ENCODE assay signal across 14 cellular contexts in the genomic region with DNA sequence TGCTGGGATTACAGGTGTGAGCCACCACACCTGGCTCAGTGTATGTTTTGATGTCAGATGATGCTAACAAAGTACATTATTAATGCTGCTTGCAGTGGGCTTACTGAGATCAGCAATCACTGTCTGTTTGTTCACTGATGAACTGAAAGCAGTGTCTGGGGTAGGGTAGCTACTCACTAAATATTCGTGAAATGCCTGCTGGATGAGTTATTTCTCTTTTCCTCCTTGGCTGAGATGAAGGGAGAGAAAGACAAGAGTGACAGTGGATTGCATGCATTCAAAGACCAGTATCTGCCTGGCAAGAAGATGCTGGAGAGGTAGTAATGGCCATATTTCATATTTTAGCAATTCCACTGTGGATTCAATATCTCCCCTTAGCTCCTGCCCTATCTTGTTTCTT. TPM values are rescaled to one million over a fixed set of nuclear protein-coding genes. Genes with fewer than 3 reads are reported as not detected.
DNase-seq lines count a peak whose midpoint lies in the region; ATAC-seq and TF ChIP-seq lines count a peak whose summit lies in the region.
"Had no signal": no experiment of that assay in that cellular context is flagged by ENCODE, and none has a peak within 500 bp of the region (broad histone marks: within the 10 kb centered on the region; RNA-seq: fewer than 3 reads in every experiment).

No MANE protein-coding gene starts in this region.

- no peaks in the 10 kb centered on the region for H3K36me3 Mint-ChIP-seq in activated naive CD4-positive, alpha-beta T cell treated with anti-CD3 and anti-CD28 coated beads for 36 hours (ENCODE audit: low read depth)

- TF ChIP-seq EP300 in stomach (IDR thresholded peaks at IDR 0.05) (no peak), gastroesophageal sphincter (IDR thresholded peaks at IDR 0.05) (no peak)

- BruUV-seq in OCI-LY7 (replicated peaks; lab: Mats Ljungman, UMichigan) = no TSS peak

- H2AFZ ChIP-seq in OCI-LY7 (ENCODE audit: low read length) = peak overlapping the region; percentile 49; the same call in 1 of the 2 replicates

- peak overlapping the region; percentile 94 for H3K27ac ChIP-seq in OCI-LY7 (ENCODE audit: low read depth, low read length, poor library complexity, severe bottlenecking)
- peak overlapping the region; percentile 31 to 76 (median 70) for H3K27ac ChIP-seq in stomach
- H3K27ac ChIP-seq in substantia nigra (ENCODE audit: low read depth, low read length, poor library complexity, severe bottlenecking) = no peak overlapping the region
- H3K27ac ChIP-seq in gastroesophageal sphincter = no peak overlapping the region
- H3K27ac ChIP-seq: HL-60 had no signal

- H3K9me2 ChIP-seq in OCI-LY7 (ENCODE audit: insufficient read depth, low read length) = no peaks in the 10 kb centered on the region

- H4K20me1 ChIP-seq in OCI-LY7 (ENCODE audit: insufficient read depth, low read length) = no peaks in the 10 kb centered on the region

- peaks cover 12% of the 10 kb centered on the region; the same call in 1 of the 2 replicates for H3K9me3 ChIP-seq in OCI-LY7 (ENCODE audit: low read length)
- no peaks in the 10 kb centered on the region for H3K9me3 ChIP-seq in stomach
- no peaks in the 10 kb centered on the region for H3K9me3 ChIP-seq in gastroesophageal sphincter

- H3K4me2 ChIP-seq in OCI-LY7 (ENCODE audit: low read length) = peak overlapping the region; percentile 78

- H3K9me3 Mint-ChIP-seq in activated naive CD4-positive, alpha-beta T cell treated with anti-CD3 and anti-CD28 coated beads for 36 hours = peaks cover 7% of the 10 kb centered on the region

- H3K4me1 ChIP-seq in OCI-LY7 (ENCODE audit: insufficient read depth, low read length, poor library complexity, severe bottlenecking) = peaks cover 56% of the 10 kb centered on the region
- peaks cover 4 to 42% (median 15%) of the 10 kb centered on the region in 4 donors for H3K4me1 ChIP-seq in stomach
- peaks cover 0 to 25% (median 9%) of the 10 kb centered on the region in 3 donors for H3K4me1 ChIP-seq in gastroesophageal sphincter

- no peak overlapping the region for H3K4me3 Mint-ChIP-seq in activated naive CD4-positive, alpha-beta T cell treated with anti-CD3 and anti-CD28 coated beads for 36 hours
- H3K4me3 Mint-ChIP-seq: neural crest cell had no signal

- peaks cover 31% of the 10 kb centered on the region for H3K4me1 Mint-ChIP-seq in activated naive CD4-positive, alpha-beta T cell treated with anti-CD3 and anti-CD28 coated beads for 36 hours (ENCODE audit: low read depth)

- ATAC-seq in HG02610 (IDR thresholded peaks at IDR 0.05; ENCODE audit: unreplicated experiment) (peak; percentile 19), gastroesophageal sphincter (no peak)

- intact Hi-C loops in activated naive CD4-positive, alpha-beta T cell treated with anti-CD3 and anti-CD28 coated beads for 36 hours (cut with micrococcal nuclease) = loop anchor here (1.0 to 5.0 kb wide), 4 partner anchors 20 to 135 kb away; no protein-coding TSS in a partner anchor
- intact Hi-C loops in OCI-LY7 (cut with micrococcal nuclease; ENCODE audit: unreplicated experiment) = loop anchor here (2.0 kb wide), 1 partner anchor 84 kb away; no protein-coding TSS in a partner anchor
- intact Hi-C loops in stomach (cut with DNase I; ENCODE audit: low total_unique reads) = no loop called here

- TF ChIP-seq POLR2A in stomach (IDR thresholded peaks at IDR 0.05) (no peak), gastroesophageal sphincter (IDR thresholded peaks at IDR 0.05) (no peak)

- no peak for TF ChIP-seq CTCF in OCI-LY7 (conservative IDR thresholded peaks at IDR 0.05; ENCODE audit: low read length)
- TF ChIP-seq CTCF in stomach (IDR thresholded peaks at IDR 0.05) = no peak
- TF ChIP-seq CTCF in gastroesophageal sphincter (IDR thresholded peaks at IDR 0.05) = no peak

- no peaks in the 10 kb centered on the region; the same call in 1 of the 2 replicates for H3K36me3 ChIP-seq in OCI-LY7 (ENCODE audit: insufficient read depth, low read length)
- H3K36me3 ChIP-seq in stomach = no peaks in the 10 kb centered on the region
- H3K36me3 ChIP-seq in gastroesophageal sphincter = no peaks in the 10 kb centered on the region
- H3K36me3 ChIP-seq: heart left ventricle, MG63 had no signal

- H3K79me2 ChIP-seq in OCI-LY7 (ENCODE audit: insufficient read depth, low read depth, low read length) = no peaks in the 10 kb centered on the region

- 44 to 77% (median 67%) methylated on average over 1 of the region's 1 CpG for WGBS in stomach, 5 donors
- 100% methylated on average over 1 of the region's 1 CpG for WGBS in gastroesophageal sphincter (ENCODE audit: low coverage in 1 of 2), 2 donors

- H3K27me3 ChIP-seq in stomach (no peaks in the 10 kb centered on the region), gastroesophageal sphincter (no peaks in the 10 kb centered on the region)
- H3K27me3 ChIP-seq: heart left ventricle, MG63 had no signal

- POLR2A ChIA-PET in OCI-LY7 (lab: Charles Lee) = interaction anchor here (0.6 to 2.1 kb wide), 13 partner anchors 9 to 194 kb away, joined by 3 to 14 read pairs (median 3); no protein-coding TSS in a partner anchor

- H3K4me3 ChIP-seq in OCI-LY7 (ENCODE audit: low read depth, low read length, poor library complexity, severe bottlenecking) (peak overlapping the region; percentile 34), stomach (no peak overlapping the region), gastroesophageal sphincter (no peak overlapping the region)
- H3K4me3 ChIP-seq: heart left ventricle, MG63, skin epidermis had no signal

- H3K27ac Mint-ChIP-seq in activated naive CD4-positive, alpha-beta T cell treated with anti-CD3 and anti-CD28 coated beads for 36 hours = peak overlapping the region; percentile 64

- CTCF ChIA-PET in activated naive CD4-positive, alpha-beta T cell treated with anti-CD3 and anti-CD28 coated beads for 36 hours (lab: Charles Lee) = interaction anchor here (1.2 kb wide), 1 partner anchor 199 kb away, joined by 3 read pairs; no protein-coding TSS in a partner anchor
- CTCF ChIA-PET in OCI-LY7 (lab: Charles Lee; ENCODE audit: unreplicated experiment) = no interaction called here

- peak; percentile 5 for DNase-seq in activated naive CD4-positive, alpha-beta T cell treated with anti-CD3 and anti-CD28 coated beads for 36 hours
- no peak for DNase-seq in activated naive CD4-positive, alpha-beta T cell treated with Interleukin-2 at 50 U/mL for 16 hours
- DNase-seq in OCI-LY7 (ENCODE audit: low spot score) = no peak
- DNase-seq in stomach = no peak
- DNase-seq in DMS53 treated with DMSO at 0.1 percent for 48 hours (lab: John Stamatoyannopoulos, UW; ENCODE audit: unreplicated experiment) = no peak
- no peak for DNase-seq in substantia nigra (lab: John Stamatoyannopoulos, UW)
- DNase-seq: heart left ventricle, left cardiac atrium, MG63 had no signal

- no peaks in the 10 kb centered on the region for H3K27me3 Mint-ChIP-seq in activated naive CD4-positive, alpha-beta T cell treated with anti-CD3 and anti-CD28 coated beads for 36 hours (ENCODE audit: low read depth)

RNA-seq across cellular contexts. Expression of a gene that starts 32.3 kb away (rescaled TPM):
- 100 to 1,000 TPM; 105 to 129 TPM for total RNA-seq in activated naive CD4-positive, alpha-beta T cell treated with anti-CD3 and anti-CD28 coated beads for 36 hours
- total RNA-seq in OCI-LY7 (2014; rRNA removed; shearing (Covaris generic)) = 114 and 134 TPM in 2 replicates
- total RNA-seq in OCI-LY7 (2022) (398 and 422 TPM in 2 replicates), stomach (100 to 1,000 TPM in 3 of 5 donors, 10 to 100 TPM in 2; 18.7 to 397 (median 205) TPM), gastroesophageal sphincter (10 to 100 TPM in 3 of 4 donors, 1 to 10 TPM in 1; 7.3 to 15.6 (median 13.3) TPM)
- 100 to 1,000 TPM in 2 of 3 donors, 10 to 100 TPM in 1; 31.4 to 162 (median 158) TPM for polyA plus RNA-seq in stomach

Comparison
In these comparisons a context has a peak if more than half of its experiments do, and no peak if none do; other contexts are left out.
1. H3K27ac ChIP-seq: peak in OCI-LY7 (single experiment) and stomach (5 of 5); none in substantia nigra (single experiment) and gastroesophageal sphincter (0 of 4).